Comparison of ENCODE assay signal across 8 cellular contexts in genomic region chr9:297104-297794, GRCh38.
DNase-seq lines count a peak whose midpoint lies in the region; ATAC-seq and TF ChIP-seq lines count a peak whose summit lies in the region.

No MANE protein-coding gene starts in this region.

- peaks cover 54% of the 10 kb centered on the region for H3K36me3 Mint-ChIP-seq in activated naive CD8-positive, alpha-beta T cell treated with anti-CD3 and anti-CD28 coated beads, Interleukin-2, amount 10 ng/mL, durations not matched to agents 7 days and 5 days
- H3K36me3 Mint-ChIP-seq in nephron progenitor cell (ENCODE audit: low read depth): no peaks in the 10 kb centered on the region

- no peak overlapping the region for H3K4me2 ChIP-seq in neuronal stem cell (ENCODE audit: insufficient read depth, low read length, poor library complexity, severe bottlenecking)

- H2BK12ac ChIP-seq in neuronal stem cell (ENCODE audit: low read length): no peak overlapping the region

- no peaks in the 10 kb centered on the region for H3K27me3 ChIP-seq in neuronal stem cell (ENCODE audit: control insufficient read depth in 3 of 3, insufficient read depth in 3 of 3, low read depth in 1 of 3, low read length in 3 of 3)

- POLR2A ChIA-PET in activated naive CD8-positive, alpha-beta T cell treated with anti-CD3 and anti-CD28 coated beads, Interleukin-2, amount 10 ng/mL, durations not matched to agents 7 days and 5 days (lab: Charles Lee): interaction anchor here (1.3 kb wide), 1 partner anchor 82 kb away, joined by 4 read pairs; no protein-coding TSS in a partner anchor

- no peak overlapping the region for H3K27ac ChIP-seq in neuronal stem cell (replicated peaks; ENCODE audit: low read length)

- H4K91ac ChIP-seq in neuronal stem cell (ENCODE audit: low read depth, low read length, poor library complexity): no peak overlapping the region

- DNase-seq in activated naive CD8-positive, alpha-beta T cell treated with anti-CD3 and anti-CD28 coated beads, Interleukin-2, amount 10 ng/mL, durations not matched to agents 7 days and 5 days: no peak
- DNase-seq in neuronal stem cell (ENCODE audit: low spot score) (no peak), nephron progenitor cell (no peak), HCEC 1CT (no peak), mesenteric fat pad (ENCODE audit: low spot score) (no peak)

- TF ChIP-seq CTCF in nephron progenitor cell (IDR thresholded peaks at IDR 0.05): no peak

- no peak overlapping the region for H3K18ac ChIP-seq in neuronal stem cell (ENCODE audit: low read length)

- H3K4me1 Mint-ChIP-seq in activated naive CD8-positive, alpha-beta T cell treated with anti-CD3 and anti-CD28 coated beads, Interleukin-2, amount 10 ng/mL, durations not matched to agents 7 days and 5 days: peaks cover 41% of the 10 kb centered on the region
- no peaks in the 10 kb centered on the region for H3K4me1 Mint-ChIP-seq in nephron progenitor cell

- no peaks in the 10 kb centered on the region for H3K36me3 ChIP-seq in neuronal stem cell (replicated peaks in 1 of 2; ENCODE audit: control insufficient read depth in 2 of 2, insufficient read depth in 2 of 2, low read length in 2 of 2)

- WGBS in neuronal stem cell (ENCODE audit: extremely low coverage in 2 of 2, insufficient read length in 2 of 2, insufficient replicate concordance in 1 of 2), 2 donors: no CpG with 5 or more reads among the region's 6 CpGs

- ATAC-seq in GM18502 (IDR thresholded peaks at IDR 0.05; ENCODE audit: poor library complexity, unreplicated experiment) (peak; percentile 97), GM21576 (IDR thresholded peaks at IDR 0.05; ENCODE audit: unreplicated experiment) (peak; percentile 94), HG03575 (IDR thresholded peaks at IDR 0.05; ENCODE audit: extremely low read depth, insufficient number of reproducible peaks, low FRiP score, unreplicated experiment) (peak; percentile 76)
- ATAC-seq in activated naive CD8-positive, alpha-beta T cell treated with anti-CD3 and anti-CD28 coated beads, Interleukin-2, amount 10 ng/mL, durations not matched to agents 7 days and 5 days (ENCODE audit: low read depth): peak; percentile 81

- H3K4me3 Mint-ChIP-seq in activated naive CD8-positive, alpha-beta T cell treated with anti-CD3 and anti-CD28 coated beads, Interleukin-2, amount 10 ng/mL, durations not matched to agents 7 days and 5 days: peak overlapping the region; percentile 33
- no peak overlapping the region for H3K4me3 Mint-ChIP-seq in nephron progenitor cell

- H3K79me1 ChIP-seq in neuronal stem cell (ENCODE audit: low read depth, low read length): no peaks in the 10 kb centered on the region

- peak overlapping the region; percentile 77 for H3K27ac Mint-ChIP-seq in activated naive CD8-positive, alpha-beta T cell treated with anti-CD3 and anti-CD28 coated beads, Interleukin-2, amount 10 ng/mL, durations not matched to agents 7 days and 5 days
- no peak overlapping the region for H3K27ac Mint-ChIP-seq in nephron progenitor cell

- H2BK5ac ChIP-seq in neuronal stem cell (ENCODE audit: low read length): no peak overlapping the region

- no peaks in the 10 kb centered on the region for H3K4me1 ChIP-seq in neuronal stem cell (ENCODE audit: control insufficient read depth in 2 of 2, insufficient read depth in 1 of 2, low read depth in 1 of 2, low read length in 2 of 2)

- H2BK15ac ChIP-seq in neuronal stem cell (ENCODE audit: low read length): no peak overlapping the region

- H3K14ac ChIP-seq in neuronal stem cell (ENCODE audit: low read length): no peak overlapping the region

- H3K9me3 ChIP-seq in neuronal stem cell (replicated peaks in 1 of 2; ENCODE audit: control insufficient read depth in 2 of 2, insufficient read depth in 1 of 2, low read depth in 1 of 2, low read length in 2 of 2): no peaks in the 10 kb centered on the region

- peak overlapping the region; percentile 5 for H2AFZ ChIP-seq in neuronal stem cell (ENCODE audit: low read length)

- H3K4me3 ChIP-seq in neuronal stem cell (ENCODE audit: low read length in 2 of 2): no peak overlapping the region

- H3K27me3 Mint-ChIP-seq in activated naive CD8-positive, alpha-beta T cell treated with anti-CD3 and anti-CD28 coated beads, Interleukin-2, amount 10 ng/mL, durations not matched to agents 7 days and 5 days: no peaks in the 10 kb centered on the region
- peaks cover 4% of the 10 kb centered on the region for H3K27me3 Mint-ChIP-seq in nephron progenitor cell (ENCODE audit: low read depth, poor library complexity)

- no peak overlapping the region for H3K4ac ChIP-seq in neuronal stem cell (ENCODE audit: low read length)

- no peak overlapping the region for H3K9ac ChIP-seq in neuronal stem cell (ENCODE audit: low read depth, low read length, poor library complexity)

- H3K9me3 Mint-ChIP-seq in activated naive CD8-positive, alpha-beta T cell treated with anti-CD3 and anti-CD28 coated beads, Interleukin-2, amount 10 ng/mL, durations not matched to agents 7 days and 5 days: no peaks in the 10 kb centered on the region
- H3K9me3 Mint-ChIP-seq in nephron progenitor cell: no peaks in the 10 kb centered on the region

- H2AK5ac ChIP-seq in neuronal stem cell (ENCODE audit: low read depth, low read length): no peak overlapping the region

- H2BK120ac ChIP-seq in neuronal stem cell (ENCODE audit: low read depth, low read length): no peak overlapping the region

- no peak overlapping the region for H4K8ac ChIP-seq in neuronal stem cell (ENCODE audit: low read depth, low read length)

- no peak overlapping the region for H3K23ac ChIP-seq in neuronal stem cell (ENCODE audit: low read depth, low read length, poor library complexity)
